Comparison of ENCODE assay signal across 2 cellular contexts in genomic region chr5:98050583-98050982, GRCh38.
TF ChIP-seq lines count a peak whose summit lies in the region.

No MANE protein-coding gene starts in this region.

TF ChIP-seq in HEK293, 187 proteins besides CTCF, POLR2A, EP300 and RAD21:
- TF ChIP-seq ZNF280C (tag by site-specific recombination; IDR thresholded peaks at IDR 0.05) (no peak), ZNF114 (tag by site-specific recombination; IDR thresholded peaks at IDR 0.05) (no peak), ZNF624 (tag by site-specific recombination; IDR thresholded peaks at IDR 0.05) (no peak), ZBTB48 (tag by site-specific recombination; IDR thresholded peaks at IDR 0.05) (no peak), ZNF677 (tag by site-specific recombination; IDR thresholded peaks at IDR 0.05) (no peak)
- TF ChIP-seq, protein P1, sequence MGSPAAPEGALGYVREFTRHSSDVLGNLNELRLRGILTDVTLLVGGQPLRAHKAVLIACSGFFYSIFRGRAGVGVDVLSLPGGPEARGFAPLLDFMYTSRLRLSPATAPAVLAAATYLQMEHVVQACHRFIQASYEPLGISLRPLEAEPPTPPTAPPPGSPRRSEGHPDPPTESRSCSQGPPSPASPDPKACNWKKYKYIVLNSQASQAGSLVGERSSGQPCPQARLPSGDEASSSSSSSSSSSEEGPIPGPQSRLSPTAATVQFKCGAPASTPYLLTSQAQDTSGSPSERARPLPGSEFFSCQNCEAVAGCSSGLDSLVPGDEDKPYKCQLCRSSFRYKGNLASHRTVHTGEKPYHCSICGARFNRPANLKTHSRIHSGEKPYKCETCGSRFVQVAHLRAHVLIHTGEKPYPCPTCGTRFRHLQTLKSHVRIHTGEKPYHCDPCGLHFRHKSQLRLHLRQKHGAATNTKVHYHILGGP (tag by site-specific recombination; IDR thresholded peaks at IDR 0.05): no peak
- TF ChIP-seq, protein P2, sequence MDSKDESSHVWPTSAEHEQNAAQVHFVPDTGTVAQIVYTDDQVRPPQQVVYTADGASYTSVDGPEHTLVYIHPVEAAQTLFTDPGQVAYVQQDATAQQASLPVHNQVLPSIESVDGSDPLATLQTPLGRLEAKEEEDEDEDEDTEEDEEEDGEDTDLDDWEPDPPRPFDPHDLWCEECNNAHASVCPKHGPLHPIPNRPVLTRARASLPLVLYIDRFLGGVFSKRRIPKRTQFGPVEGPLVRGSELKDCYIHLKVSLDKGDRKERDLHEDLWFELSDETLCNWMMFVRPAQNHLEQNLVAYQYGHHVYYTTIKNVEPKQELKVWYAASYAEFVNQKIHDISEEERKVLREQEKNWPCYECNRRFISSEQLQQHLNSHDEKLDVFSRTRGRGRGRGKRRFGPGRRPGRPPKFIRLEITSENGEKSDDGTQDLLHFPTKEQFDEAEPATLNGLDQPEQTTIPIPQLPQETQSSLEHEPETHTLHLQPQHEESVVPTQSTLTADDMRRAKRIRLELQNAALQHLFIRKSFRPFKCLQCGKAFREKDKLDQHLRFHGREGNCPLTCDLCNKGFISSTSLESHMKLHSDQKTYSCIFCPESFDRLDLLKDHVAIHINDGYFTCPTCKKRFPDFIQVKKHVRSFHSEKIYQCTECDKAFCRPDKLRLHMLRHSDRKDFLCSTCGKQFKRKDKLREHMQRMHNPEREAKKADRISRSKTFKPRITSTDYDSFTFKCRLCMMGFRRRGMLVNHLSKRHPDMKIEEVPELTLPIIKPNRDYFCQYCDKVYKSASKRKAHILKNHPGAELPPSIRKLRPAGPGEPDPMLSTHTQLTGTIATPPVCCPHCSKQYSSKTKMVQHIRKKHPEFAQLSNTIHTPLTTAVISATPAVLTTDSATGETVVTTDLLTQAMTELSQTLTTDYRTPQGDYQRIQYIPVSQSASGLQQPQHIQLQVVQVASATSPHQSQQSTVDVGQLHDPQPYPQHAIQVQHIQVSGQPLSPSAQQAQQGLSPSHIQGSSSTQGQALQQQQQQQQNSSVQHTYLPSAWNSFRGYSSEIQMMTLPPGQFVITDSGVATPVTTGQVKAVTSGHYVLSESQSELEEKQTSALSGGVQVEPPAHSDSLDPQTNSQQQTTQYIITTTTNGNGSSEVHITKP (tag by site-specific recombination; IDR thresholded peaks at IDR 0.05): peak; percentile 49

TF ChIP-seq in HEK293T, 16 proteins besides CTCF, POLR2A, EP300 and RAD21 (continued from another document):
- TF ChIP-seq FOXM1 (IDR thresholded peaks at IDR 0.05; ENCODE audit: borderline replicate concordance) (no peak), SUZ12 (IDR thresholded peaks at IDR 0.05) (no peak), CTBP1 (IDR thresholded peaks at IDR 0.05; ENCODE audit: borderline replicate concordance) (no peak), ELF4 (IDR thresholded peaks at IDR 0.05) (no peak), TARDBP (IDR thresholded peaks at IDR 0.05) (no peak), FOXK2 (IDR thresholded peaks at IDR 0.05) (no peak), L3MBTL2 (conservative IDR thresholded peaks at IDR 0.05) (no peak), SP1 (IDR thresholded peaks at IDR 0.05) (no peak), ARNT (IDR thresholded peaks at IDR 0.05) (no peak)
